Comparison of ENCODE assay signal across 8 cellular contexts in genomic region chr16:66650707-66651473, GRCh38. TPM values are rescaled to one million over a fixed set of nuclear protein-coding genes. Genes with fewer than 3 reads are reported as not detected.
DNase-seq lines count a peak whose midpoint lies in the region; ATAC-seq and TF ChIP-seq lines count a peak whose summit lies in the region.

No MANE protein-coding gene starts in this region.

- POLR2A ChIA-PET in activated CD4-positive, alpha-beta T cell treated with anti-CD3 and anti-CD28 coated beads, Interleukin-2, amount 10 ng/mL, durations not matched to agents 7 days and 5 days (lab: Charles Lee) = no interaction called here

- H3K36me3 ChIP-seq in left lung = no peaks in the 10 kb centered on the region

- CTCF ChIA-PET in activated CD4-positive, alpha-beta T cell treated with anti-CD3 and anti-CD28 coated beads, Interleukin-2, amount 10 ng/mL, durations not matched to agents 7 days and 5 days (lab: Charles Lee) = interaction anchor here (0.6 to 3.7 kb wide), 37 partner anchors 8 to 283 kb away, joined by 3 to 42 read pairs (median 4); partner anchors contain the start of gene DYNC1LI2

- no peaks in the 10 kb centered on the region for H3K27me3 ChIP-seq in left lung

- peaks cover 15% of the 10 kb centered on the region for H3K4me1 Mint-ChIP-seq in activated CD4-positive, alpha-beta T cell treated with anti-CD3 and anti-CD28 coated beads, Interleukin-2, amount 10 ng/mL, durations not matched to agents 7 days and 5 days

- H3K4me3 ChIP-seq in left lung = no peak overlapping the region

- no peak overlapping the region for H3K27ac Mint-ChIP-seq in activated CD4-positive, alpha-beta T cell treated with anti-CD3 and anti-CD28 coated beads, Interleukin-2, amount 10 ng/mL, durations not matched to agents 7 days and 5 days

- DNase-seq in AG08396 (ENCODE audit: low spot score) (peak; percentile 84), NCI-H524 treated with DMSO at 0.1 percent for 48 hours (lab: John Stamatoyannopoulos, UW) (peak; percentile 24), dedifferentiated amniotic fluid mesenchymal stem cell (ENCODE audit: extremely low spot score) (peak; percentile 83), left lung (peak in 1 of 2 donors; percentile 75)
- DNase-seq in activated CD4-positive, alpha-beta T cell treated with anti-CD3 and anti-CD28 coated beads, Interleukin-2, amount 10 ng/mL, durations not matched to agents 7 days and 5 days = peak; percentile 89
- peak; percentile 81 for DNase-seq in stimulated activated CD4-positive, alpha-beta T cell treated with anti-CD3 and anti-CD28 coated beads, Interleukin-4, amount 100 ng/mL, for 24 hours

- no peaks in the 10 kb centered on the region for H3K9me3 ChIP-seq in left lung

- intact Hi-C loops in left lung (cut with DNase I) = no loop called here

- H3K36me3 Mint-ChIP-seq in activated CD4-positive, alpha-beta T cell treated with anti-CD3 and anti-CD28 coated beads, Interleukin-2, amount 10 ng/mL, durations not matched to agents 7 days and 5 days (ENCODE audit: low read depth) = no peaks in the 10 kb centered on the region

- TF ChIP-seq CTCF in left lung (IDR thresholded peaks at IDR 0.05) = peak; percentile 90 to 93

- no peaks in the 10 kb centered on the region for H3K9me3 Mint-ChIP-seq in activated CD4-positive, alpha-beta T cell treated with anti-CD3 and anti-CD28 coated beads, Interleukin-2, amount 10 ng/mL, durations not matched to agents 7 days and 5 days

- H3K4me1 ChIP-seq in left lung = peaks cover 0 to 40% of the 10 kb centered on the region in 2 donors

- H3K27me3 Mint-ChIP-seq in activated CD4-positive, alpha-beta T cell treated with anti-CD3 and anti-CD28 coated beads, Interleukin-2, amount 10 ng/mL, durations not matched to agents 7 days and 5 days = peaks cover 1% of the 10 kb centered on the region

- H3K4me3 Mint-ChIP-seq in activated CD4-positive, alpha-beta T cell treated with anti-CD3 and anti-CD28 coated beads, Interleukin-2, amount 10 ng/mL, durations not matched to agents 7 days and 5 days = no peak overlapping the region

- H3K27ac ChIP-seq in left lung = no peak overlapping the region

- ATAC-seq in GM19025 (IDR thresholded peaks at IDR 0.05; ENCODE audit: low read depth, unreplicated experiment) (peak; percentile 84), HG03432 (IDR thresholded peaks at IDR 0.05; ENCODE audit: unreplicated experiment) (peak; percentile 93), left lung (peak; percentile 95)

RNA-seq across cellular contexts. Expression of gene CMTM4, which starts 45.7 kb away (rescaled TPM):
- under 1 TPM; 0.73 to 0.84 TPM for total RNA-seq in activated CD4-positive, alpha-beta T cell treated with anti-CD3 and anti-CD28 coated beads, Interleukin-2, amount 10 ng/mL, durations not matched to agents 7 days and 5 days
- 10 to 100 TPM; 64.0 to 72.3 TPM for total RNA-seq in left lung

RNA-seq across cellular contexts. Expression of gene CMTM3, which starts 46.4 kb away (rescaled TPM):
- total RNA-seq in activated CD4-positive, alpha-beta T cell treated with anti-CD3 and anti-CD28 coated beads, Interleukin-2, amount 10 ng/mL, durations not matched to agents 7 days and 5 days = 100 to 1,000 TPM; 100 to 107 TPM
- total RNA-seq in left lung = 10 to 100 TPM; 42.6 to 51.5 TPM

Comparison
In these comparisons a context has a peak if more than half of its experiments do, and no peak if none do; other contexts are left out.
1. RNA of gene CMTM4, which starts 45.7 kb away (total RNA-seq): 64.0 to 72.3 TPM in left lung; 0.73 to 0.84 TPM in activated CD4-positive, alpha-beta T cell treated with anti-CD3 and anti-CD28 coated beads, Interleukin-2, amount 10 ng/mL, durations not matched to agents 7 days and 5 days; every median in the first group is over 10 times any median in the second.
2. Peak in every context shown above with its lines, with median percentiles within 50 percentile points of each other: ATAC-seq.